Comparison of ENCODE assay signal across 28 cellular contexts in the genomic region with DNA sequence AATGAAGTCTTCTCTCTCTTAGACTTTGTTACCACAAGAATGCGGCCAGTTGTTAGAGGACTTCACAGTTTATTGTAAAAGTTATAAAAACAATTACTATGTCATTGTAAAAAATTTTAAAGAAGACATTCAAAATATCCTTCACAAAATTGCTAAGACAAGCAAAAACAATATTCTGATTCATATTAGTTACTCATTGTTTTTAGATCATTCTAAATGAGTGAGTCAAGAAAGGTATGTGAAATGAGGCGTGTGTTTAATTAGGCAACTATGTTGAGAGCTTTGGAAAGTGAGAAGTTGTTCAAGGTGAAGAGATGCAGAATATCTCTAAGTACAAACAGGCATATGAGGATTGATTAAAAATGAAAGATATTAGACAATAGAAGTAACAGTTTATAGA.
"Had no signal": no experiment of that assay in that cellular context is flagged by ENCODE, and none has a peak within 500 bp of the region (broad histone marks: within the 10 kb centered on the region; RNA-seq: fewer than 3 reads in every experiment).

No MANE protein-coding gene starts in this region.

- H3K27ac ChIP-seq: gastrocnemius medialis, neutrophil, sigmoid colon, thoracic aorta had no signal

- H3K9me3 Mint-ChIP-seq: activated CD4-positive, alpha-beta memory T cell treated with anti-CD3 and anti-CD28 coated beads, Interleukin-2, amount 10 ng/mL, durations not matched to agents 7 days and 5 days; mesothelial cell of epicardium; nephron progenitor cell; stimulated activated naive CD8-positive, alpha-beta T cell treated with anti-CD3 and anti-CD28 coated beads, Interleukin-15, Interleukin-2, amounts not matched to agents 100 ng/mL and 50 ng/mL, for 24 hours had no signal

- H3K4me1 Mint-ChIP-seq: activated CD4-positive, alpha-beta memory T cell treated with anti-CD3 and anti-CD28 coated beads, Interleukin-2, amount 10 ng/mL, durations not matched to agents 7 days and 5 days; activated CD4-positive, alpha-beta T cell treated with anti-CD3 and anti-CD28 coated beads, Interleukin-2, amount 10 ng/mL, durations not matched to agents 7 days and 5 days; mesothelial cell of epicardium; naive B cell; nephron progenitor cell; stimulated activated effector memory CD8-positive, alpha-beta T cell treated with anti-CD3 and anti-CD28 coated beads, Interleukin-12 subunit alpha, Interleukin-12 subunit beta, amount 100 ng/mL, for 72 hours; WTC11 had no signal

- H3K36me3 Mint-ChIP-seq: mesothelial cell of epicardium; naive B cell; stimulated activated effector memory CD8-positive, alpha-beta T cell treated with anti-CD3 and anti-CD28 coated beads, Interleukin-12 subunit alpha, Interleukin-12 subunit beta, amount 100 ng/mL, for 72 hours; WTC11 had no signal

- H3K4me1 ChIP-seq: gastrocnemius medialis, sigmoid colon had no signal

- ATAC-seq: gastrocnemius medialis; left ventricle myocardium superior; stimulated activated effector memory CD8-positive, alpha-beta T cell treated with anti-CD3 and anti-CD28 coated beads, Interleukin-12 subunit alpha, Interleukin-12 subunit beta, amount 100 ng/mL, for 72 hours; WTC11 had no signal

- H3K36me3 ChIP-seq: gastrocnemius medialis, neutrophil, sigmoid colon, thoracic aorta had no signal

- H3K27ac Mint-ChIP-seq: activated CD4-positive, alpha-beta memory T cell treated with anti-CD3 and anti-CD28 coated beads, Interleukin-2, amount 10 ng/mL, durations not matched to agents 7 days and 5 days; activated CD4-positive, alpha-beta T cell treated with anti-CD3 and anti-CD28 coated beads, Interleukin-2, amount 10 ng/mL, durations not matched to agents 7 days and 5 days; activated T-cell treated with anti-CD3 and anti-CD28 coated beads, Interleukin-2, amount 50 U/mL, for 24 hours; dendritic cell treated with granulocyte-macrophage colony-stimulating factor and Interleukin-4, amounts not matched to agents 40 ng/mL and 50 ng/mL, for 4 days; mesothelial cell of epicardium; naive B cell; nephron progenitor cell; stimulated activated effector memory CD8-positive, alpha-beta T cell treated with anti-CD3 and anti-CD28 coated beads, Interleukin-12 subunit alpha, Interleukin-12 subunit beta, amount 100 ng/mL, for 72 hours; stimulated activated naive CD8-positive, alpha-beta T cell treated with anti-CD3 and anti-CD28 coated beads, Interleukin-15, Interleukin-2, amounts not matched to agents 100 ng/mL and 50 ng/mL, for 24 hours; WTC11 had no signal

- H3K4me3 ChIP-seq: gastrocnemius medialis, sigmoid colon, thoracic aorta had no signal

- H3K9me3 ChIP-seq: gastrocnemius medialis, neutrophil, sigmoid colon, thoracic aorta had no signal

- H3K4me3 Mint-ChIP-seq: activated CD4-positive, alpha-beta memory T cell treated with anti-CD3 and anti-CD28 coated beads, Interleukin-2, amount 10 ng/mL, durations not matched to agents 7 days and 5 days; activated CD4-positive, alpha-beta T cell treated with anti-CD3 and anti-CD28 coated beads, Interleukin-2, amount 10 ng/mL, durations not matched to agents 7 days and 5 days; activated T-cell treated with anti-CD3 and anti-CD28 coated beads, Interleukin-2, amount 50 U/mL, for 24 hours; dendritic cell treated with granulocyte-macrophage colony-stimulating factor and Interleukin-4, amounts not matched to agents 40 ng/mL and 50 ng/mL, for 4 days; mesothelial cell of epicardium; naive B cell; nephron progenitor cell; stimulated activated effector memory CD8-positive, alpha-beta T cell treated with anti-CD3 and anti-CD28 coated beads, Interleukin-12 subunit alpha, Interleukin-12 subunit beta, amount 100 ng/mL, for 72 hours; stimulated activated naive CD8-positive, alpha-beta T cell treated with anti-CD3 and anti-CD28 coated beads, Interleukin-15, Interleukin-2, amounts not matched to agents 100 ng/mL and 50 ng/mL, for 24 hours; WTC11 had no signal

- DNase-seq: activated CD4-positive, alpha-beta memory T cell treated with anti-CD3 and anti-CD28 coated beads, Interleukin-2, amount 10 ng/mL, durations not matched to agents 7 days and 5 days; activated CD4-positive, alpha-beta T cell treated with anti-CD3 and anti-CD28 coated beads for 1 hour; activated CD4-positive, alpha-beta T cell treated with anti-CD3 and anti-CD28 coated beads, Interleukin-2, amount 10 ng/mL, durations not matched to agents 7 days and 5 days; activated CD8-positive, alpha-beta memory T cell treated with anti-CD3 and anti-CD28 coated beads, Interleukin-2, amount 50 U/mL, for 48 hours; activated gamma-delta T cell treated with Interleukin-2 at 50 U/mL for 16 hours; activated naive CD4-positive, alpha-beta T cell treated with anti-CD3 and anti-CD28 coated beads, Interleukin-2, amount 50 U/mL, for 16 hours; activated T-cell treated with anti-CD3 and anti-CD28 coated beads, Interleukin-2, amount 50 U/mL, for 24 hours; amygdala; central memory CD4-positive, alpha-beta T cell; gastrocnemius medialis; head of caudate nucleus; left ventricle myocardium superior; naive B cell; nephron progenitor cell; retina; sigmoid colon; small intestine; stimulated activated CD4-positive, alpha-beta T cell treated with anti-CD3 and anti-CD28 coated beads, Interleukin-4, amount 100 ng/mL, for 24 hours; T-helper 2 cell; trophoblast cell had no signal

- FAIRE-seq: small intestine, urothelium cell line had no signal

- H3K27me3 ChIP-seq: gastrocnemius medialis, neutrophil, sigmoid colon had no signal

- H3K27me3 Mint-ChIP-seq: activated CD4-positive, alpha-beta memory T cell treated with anti-CD3 and anti-CD28 coated beads, Interleukin-2, amount 10 ng/mL, durations not matched to agents 7 days and 5 days; activated CD4-positive, alpha-beta T cell treated with anti-CD3 and anti-CD28 coated beads, Interleukin-2, amount 10 ng/mL, durations not matched to agents 7 days and 5 days; activated T-cell treated with anti-CD3 and anti-CD28 coated beads, Interleukin-2, amount 50 U/mL, for 24 hours; dendritic cell treated with granulocyte-macrophage colony-stimulating factor and Interleukin-4, amounts not matched to agents 40 ng/mL and 50 ng/mL, for 4 days; naive B cell; stimulated activated naive CD8-positive, alpha-beta T cell treated with anti-CD3 and anti-CD28 coated beads, Interleukin-15, Interleukin-2, amounts not matched to agents 100 ng/mL and 50 ng/mL, for 24 hours had no signal
